1 cellular context compared by ENCODE assay signal in the genomic region with DNA sequence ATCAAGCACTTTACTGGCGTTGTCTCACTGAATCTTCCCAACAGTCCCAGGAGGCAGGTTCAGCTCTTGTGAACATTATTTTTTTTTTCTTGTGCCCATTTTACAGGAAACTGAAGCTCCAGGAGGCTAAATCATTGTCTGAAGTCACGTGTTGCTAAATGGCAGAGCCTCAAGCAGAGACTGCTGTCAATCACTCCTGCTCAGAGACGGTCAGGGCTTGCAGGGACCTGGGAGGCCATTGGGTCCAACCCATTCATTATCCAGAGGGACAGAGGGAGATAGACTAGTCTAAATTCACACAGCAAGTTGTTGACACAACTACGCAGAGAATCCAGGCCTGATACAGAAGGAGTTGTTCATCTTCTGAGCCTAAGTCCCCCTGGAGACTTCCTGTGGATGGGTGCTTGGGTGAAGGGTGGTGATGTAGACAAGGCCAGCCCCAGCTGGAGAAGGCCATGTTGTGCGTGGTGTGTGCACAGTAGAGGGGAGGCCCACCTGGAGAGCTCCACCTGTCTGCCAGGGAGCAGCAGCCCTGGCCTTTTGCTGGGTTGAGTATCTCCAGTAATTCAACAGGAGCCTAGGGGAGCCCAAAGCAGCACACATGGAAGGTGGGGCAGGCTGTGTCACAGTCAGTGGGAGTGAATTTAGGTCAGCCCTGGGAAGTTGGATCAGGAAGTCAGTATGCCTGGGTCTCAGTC.
A peak's percentile ranks its signal among the peaks of the same experiment; 100 is the strongest.
TF ChIP-seq lines count a peak whose summit lies in the region.

No MANE protein-coding gene starts in this region.

TF ChIP-seq in GM12878, 131 proteins besides CTCF, POLR2A, EP300 and RAD21:
- TF ChIP-seq ZNF207 (IDR thresholded peaks at IDR 0.05; ENCODE audit: borderline replicate concordance) (no peak), NRF1 (conservative IDR thresholded peaks at IDR 0.05; ENCODE audit: low read depth, low read length) (no peak), EGR1 (IDR thresholded peaks at IDR 0.05; ENCODE audit: borderline replicate concordance in 1 of 2, low read depth in 2 of 2, low read length in 2 of 2) (no peak), SP1 (IDR thresholded peaks at IDR 0.05; ENCODE audit: low read depth, low read length) (no peak), ZSCAN29 (IDR thresholded peaks at IDR 0.05) (no peak)
- TF ChIP-seq, protein P1, sequence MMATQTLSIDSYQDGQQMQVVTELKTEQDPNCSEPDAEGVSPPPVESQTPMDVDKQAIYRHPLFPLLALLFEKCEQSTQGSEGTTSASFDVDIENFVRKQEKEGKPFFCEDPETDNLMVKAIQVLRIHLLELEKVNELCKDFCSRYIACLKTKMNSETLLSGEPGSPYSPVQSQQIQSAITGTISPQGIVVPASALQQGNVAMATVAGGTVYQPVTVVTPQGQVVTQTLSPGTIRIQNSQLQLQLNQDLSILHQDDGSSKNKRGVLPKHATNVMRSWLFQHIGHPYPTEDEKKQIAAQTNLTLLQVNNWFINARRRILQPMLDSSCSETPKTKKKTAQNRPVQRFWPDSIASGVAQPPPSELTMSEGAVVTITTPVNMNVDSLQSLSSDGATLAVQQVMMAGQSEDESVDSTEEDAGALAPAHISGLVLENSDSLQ (IDR thresholded peaks at IDR 0.05): peak; percentile 28; the same call in 1 of the 2 replicates
